Comparison of ENCODE assay signal across 14 cellular contexts in genomic region chr1:47627471-47628370, GRCh38.
"Had no signal": no experiment of that assay in that cellular context is flagged by ENCODE, and none has a peak within 500 bp of the region (broad histone marks: within the 10 kb centered on the region; RNA-seq: fewer than 3 reads in every experiment).

No MANE protein-coding gene starts in this region.

- DNase-seq: activated CD4-positive, alpha-beta T cell treated with anti-CD3 and anti-CD28 coated beads for 36 hours; activated CD8-positive, alpha-beta T cell treated with anti-CD3 and anti-CD28 coated beads, Interleukin-2, amount 10 ng/mL, durations not matched to agents 7 days and 5 days; activated naive CD4-positive, alpha-beta T cell; activated naive CD8-positive, alpha-beta T cell treated with anti-CD3 and anti-CD28 coated beads, Interleukin-2, amount 10 ng/mL, durations not matched to agents 7 days and 5 days; central memory CD4-positive, alpha-beta T cell; effector memory CD4-positive, alpha-beta T cell; lower lobe of right lung; stimulated activated CD4-positive, alpha-beta T cell treated with anti-CD3 and anti-CD28 coated beads, Interleukin-2, amount 100 ng/mL, for 24 hours; T-helper 1 cell had no signal

- ATAC-seq: activated CD4-positive, alpha-beta T cell treated with anti-CD3 and anti-CD28 coated beads for 36 hours; activated CD8-positive, alpha-beta T cell treated with anti-CD3 and anti-CD28 coated beads, Interleukin-2, amount 10 ng/mL, durations not matched to agents 7 days and 5 days; lower lobe of right lung; stimulated activated effector memory CD8-positive, alpha-beta T cell treated with anti-CD3 and anti-CD28 coated beads, Interleukin-12 subunit alpha, Interleukin-12 subunit beta, amount 100 ng/mL, for 72 hours had no signal

- H3K9me3 ChIP-seq: lower lobe of right lung, ovary, tibial nerve had no signal

- H3K27ac ChIP-seq: epithelial cell of prostate, lower lobe of right lung, ovary, tibial nerve, VCaP had no signal

- H3K27me3 ChIP-seq: ovary had no signal

- H3K4me1 ChIP-seq: lower lobe of right lung had no signal

- H3K4me3 ChIP-seq: lower lobe of right lung, ovary, tibial nerve had no signal

- H3K36me3 ChIP-seq: lower lobe of right lung, ovary, tibial nerve had no signal
